12 cellular contexts compared by ENCODE assay signal in the genomic region with DNA sequence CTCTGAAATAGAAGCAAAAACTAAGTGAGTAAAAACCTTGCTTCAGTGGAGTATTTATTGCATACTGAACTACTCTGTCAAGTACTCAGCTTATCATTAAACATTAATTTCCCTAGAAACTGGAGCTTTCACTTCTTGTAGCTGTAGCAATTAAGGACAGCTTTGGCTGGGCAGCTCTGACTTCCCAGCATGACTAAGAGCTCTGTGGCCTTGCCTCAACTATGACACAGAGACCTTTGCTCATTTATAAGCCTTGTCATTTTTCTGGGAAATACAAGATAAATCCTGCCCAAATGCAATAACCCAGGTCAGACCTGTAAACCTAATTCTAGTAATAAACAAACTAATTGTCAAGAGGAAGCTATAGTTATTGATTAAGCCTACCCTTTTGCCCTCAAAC.
DNase-seq lines count a peak whose midpoint lies in the region; ATAC-seq and TF ChIP-seq lines count a peak whose summit lies in the region.
"Had no signal": no experiment of that assay in that cellular context is flagged by ENCODE, and none has a peak within 500 bp of the region (broad histone marks: within the 10 kb centered on the region; RNA-seq: fewer than 3 reads in every experiment).

No MANE protein-coding gene starts in this region.

- H4K20me1 ChIP-seq in fibroblast of lung (ENCODE audit: control insufficient read depth, extremely low read depth, insufficient read depth, low read length) = no peaks in the 10 kb centered on the region

- no peak for TF ChIP-seq EP300 in transverse colon (IDR thresholded peaks at IDR 0.05; ENCODE audit: low read depth)

- H3K4me1 ChIP-seq in fibroblast of lung (ENCODE audit: control insufficient read depth, extremely low read depth, insufficient read depth, low read length) (peaks cover 7% of the 10 kb centered on the region), testis (no peaks in the 10 kb centered on the region), transverse colon (peaks cover 0 to 8% (median 0%) of the 10 kb centered on the region in 4 donors)

- no peak overlapping the region for H3K4me2 ChIP-seq in fibroblast of lung (ENCODE audit: extremely low read depth, insufficient read depth, low read length)

- peak overlapping the region; percentile 37 for H3K27ac ChIP-seq in fibroblast of lung (ENCODE audit: insufficient read depth, low read length)
- H3K27ac ChIP-seq in testis = no peak overlapping the region
- no peak overlapping the region for H3K27ac ChIP-seq in transverse colon
- H3K27ac ChIP-seq: 22Rv1 had no signal

- DNase-seq in NCI-H1092 treated with DMSO at 0.1 percent for 48 hours (lab: John Stamatoyannopoulos, UW) (peak; percentile 3), NCI-H1092 (lab: John Stamatoyannopoulos, UW) (no peak), fibroblast of lung (ENCODE audit: low read depth in 2 of 2) (peak; percentile 65 to 92), testis (peak; percentile 28), transverse colon (no peak), G401 (ENCODE audit: low spot score) (no peak)
- no peak for DNase-seq in stimulated activated CD4-positive, alpha-beta T cell treated with anti-CD3 and anti-CD28 coated beads, Interleukin-2, amount 100 ng/mL, for 48 hours
- DNase-seq: activated CD4-positive, alpha-beta memory T cell treated with anti-CD3 and anti-CD28 coated beads for 36 hours; effector CD4-positive, alpha-beta T cell; naive thymus-derived CD8-positive, alpha-beta T cell had no signal

- H3K9me3 ChIP-seq in fibroblast of lung (ENCODE audit: control insufficient read depth, insufficient read depth, low read depth, low read length) (no peaks in the 10 kb centered on the region), testis (no peaks in the 10 kb centered on the region), transverse colon (no peaks in the 10 kb centered on the region)

- H3K4me3 ChIP-seq in fibroblast of lung (replicated peaks in 1 of 4; ENCODE audit: control extremely low read depth in 1 of 4, insufficient read depth in 1 of 4, low read depth in 3 of 4, low read length in 4 of 4) (no peak overlapping the region), testis (no peak overlapping the region), transverse colon (no peak overlapping the region)

- TF ChIP-seq CTCF in fibroblast of lung (conservative IDR thresholded peaks at IDR 0.05 in 1 of 2, IDR thresholded peaks at IDR 0.05 in 1 of 2; ENCODE audit: low read depth in 1 of 2, low read length in 2 of 2) (no peak), testis (IDR thresholded peaks at IDR 0.05) (no peak), transverse colon (IDR thresholded peaks at IDR 0.05) (no peak)

- H2AFZ ChIP-seq in fibroblast of lung (ENCODE audit: low read length) = no peak overlapping the region

- in situ Hi-C loops in transverse colon (cut with MboI; ENCODE audit: low pct_ligation_motif_present in 1 of 4, low pct_unique_long_range_greater_than_20kb in 1 of 4, low sequenced_read_pairs in 3 of 4) = no loop called here
- in situ Hi-C loops in G401 (cut with HindIII; ENCODE audit: low sequenced_read_pairs) = no loop called here

- no peak overlapping the region for H3K9ac ChIP-seq in fibroblast of lung (ENCODE audit: insufficient read depth, low read length)

- H3K36me3 ChIP-seq in fibroblast of lung (ENCODE audit: control insufficient read depth, insufficient read depth, low read length) (no peaks in the 10 kb centered on the region), testis (ENCODE audit: low read depth, missing control alignments) (no peaks in the 10 kb centered on the region), transverse colon (no peaks in the 10 kb centered on the region)

- TF ChIP-seq POLR2A in testis (IDR thresholded peaks at IDR 0.05) (no peak), transverse colon (IDR thresholded peaks at IDR 0.05) (no peak)

- H3K27me3 ChIP-seq in fibroblast of lung (ENCODE audit: control insufficient read depth, insufficient read depth, low read length) (no peaks in the 10 kb centered on the region), testis (no peaks in the 10 kb centered on the region), transverse colon (no peaks in the 10 kb centered on the region)

- peak; percentile 52 for ATAC-seq in HG03520 (IDR thresholded peaks at IDR 0.05; ENCODE audit: unreplicated experiment)
- ATAC-seq: naive thymus-derived CD8-positive, alpha-beta T cell had no signal

- H3K79me2 ChIP-seq in fibroblast of lung (ENCODE audit: control insufficient read depth, insufficient read depth, low read length) = no peaks in the 10 kb centered on the region

- intact Hi-C loops in testis (cut with DNase I; ENCODE audit: low total_unique reads) (no loop called here), transverse colon (cut with DNase I; ENCODE audit: low total_unique reads) (no loop called here)

Comparison
In these comparisons a context has a peak if more than half of its experiments do, and no peak if none do; other contexts are left out.
1. DNase-seq: peak in NCI-H1092 treated with DMSO at 0.1 percent for 48 hours (single experiment), fibroblast of lung (2 of 2) and testis (single experiment); none in NCI-H1092 (single experiment), transverse colon (single experiment), stimulated activated CD4-positive, alpha-beta T cell treated with anti-CD3 and anti-CD28 coated beads, Interleukin-2, amount 100 ng/mL, for 48 hours (0 of 2) and G401 (single experiment).